ENCODE assay signal across 1 cellular context in genomic region chr1:231626535-231626950, GRCh38.
TF ChIP-seq lines count a peak whose summit lies in the region.

Gene DISC1 (plus strand): TSS chr1:231626790. CDS start chr1:231626868, 78 bp downstream.

TF ChIP-seq in HepG2, 621 proteins besides CTCF, POLR2A, EP300 and RAD21 (continued from another document and continues in another):
- TF ChIP-seq ZNF431 (CRISPR knock-in tag; IDR thresholded peaks at IDR 0.05; ENCODE audit: borderline replicate concordance, low read depth) (no peak), ZNF30 (CRISPR knock-in tag; IDR thresholded peaks at IDR 0.05) (no peak), ETS1 (CRISPR knock-in tag; IDR thresholded peaks at IDR 0.05) (0 out of 2 replicates have a peak, but pooled peaks have one; percentile 15), ZNF766 (CRISPR knock-in tag; IDR thresholded peaks at IDR 0.05; ENCODE audit: borderline replicate concordance) (no peak), ZNF282 (IDR thresholded peaks at IDR 0.05; ENCODE audit: partially characterized antibody) (no peak), SMARCE1 (IDR thresholded peaks at IDR 0.05; ENCODE audit: borderline replicate concordance) (no peak), POLR2G (IDR thresholded peaks at IDR 0.05; ENCODE audit: low read depth, low read length) (peak; percentile 62; the same call in 1 of the 2 replicates), THAP7 (CRISPR knock-in tag; IDR thresholded peaks at IDR 0.05) (no peak), TEAD2 (CRISPR knock-in tag; IDR thresholded peaks at IDR 0.05) (no peak), HNRNPK (IDR thresholded peaks at IDR 0.05; ENCODE audit: low read depth, low read length, poor library complexity, severe bottlenecking) (no peak), ARHGAP35 (CRISPR knock-in tag; IDR thresholded peaks at IDR 0.05; ENCODE audit: borderline replicate concordance) (no peak), ZNF224 (CRISPR knock-in tag; IDR thresholded peaks at IDR 0.05) (no peak), TARDBP (CRISPR knock-in tag; IDR thresholded peaks at IDR 0.05) (peak; percentile 27; the same call in 1 of the 2 replicates), ZNF24 (IDR thresholded peaks at IDR 0.05) (no peak), HOXA5 (CRISPR knock-in tag; IDR thresholded peaks at IDR 0.05) (no peak), GMEB2 (CRISPR knock-in tag; IDR thresholded peaks at IDR 0.05; ENCODE audit: low read depth) (no peak), ZMYM4 (CRISPR knock-in tag; IDR thresholded peaks at IDR 0.05) (peak; percentile 71), ZMAT3 (CRISPR knock-in tag; conservative IDR thresholded peaks at IDR 0.05) (no peak; the same call in 1 of the 2 replicates), ZFP82 (CRISPR knock-in tag; IDR thresholded peaks at IDR 0.05; ENCODE audit: borderline replicate concordance) (0 out of 2 replicates have a peak, but pooled peaks have one; percentile 55), ZBTB38 (CRISPR knock-in tag; IDR thresholded peaks at IDR 0.05) (no peak), AKNA (CRISPR knock-in tag; IDR thresholded peaks at IDR 0.05; ENCODE audit: borderline replicate concordance) (no peak), SMC3 (IDR thresholded peaks at IDR 0.05; ENCODE audit: low read length) (no peak), ZNF180 (CRISPR knock-in tag; IDR thresholded peaks at IDR 0.05; ENCODE audit: borderline replicate concordance, low read depth) (no peak), KAT2B (IDR thresholded peaks at IDR 0.05; ENCODE audit: borderline replicate concordance, low read depth, low read length) (no peak), ZNF850 (CRISPR knock-in tag; conservative IDR thresholded peaks at IDR 0.05) (no peak), ZNF687 (CRISPR knock-in tag; IDR thresholded peaks at IDR 0.05) (peak; percentile 79), ZNF142 (CRISPR knock-in tag; IDR thresholded peaks at IDR 0.05) (no peak), EHMT2 (IDR thresholded peaks at IDR 0.05; ENCODE audit: borderline replicate concordance, low read depth, low read length) (no peak), TBX3 (IDR thresholded peaks at IDR 0.05; ENCODE audit: borderline replicate concordance) (peak; percentile 39; the same call in 1 of the 2 replicates), KDM2A (CRISPR knock-in tag; IDR thresholded peaks at IDR 0.05; ENCODE audit: borderline replicate concordance, low read depth) (peak; percentile 75), PRPF4 (IDR thresholded peaks at IDR 0.05; ENCODE audit: low read depth, low read length, poor library complexity, severe bottlenecking) (no peak), SMAD3 (CRISPR knock-in tag; IDR thresholded peaks at IDR 0.05) (0 out of 2 replicates have a peak, but pooled peaks have one; percentile 40), PRMT3 (CRISPR knock-in tag; IDR thresholded peaks at IDR 0.05; ENCODE audit: borderline replicate concordance, low read depth) (no peak), ZNF335 (CRISPR knock-in tag; IDR thresholded peaks at IDR 0.05) (no peak), ZNF10 (CRISPR knock-in tag; IDR thresholded peaks at IDR 0.05; ENCODE audit: borderline replicate concordance, low read depth) (no peak), RORA (CRISPR knock-in tag; IDR thresholded peaks at IDR 0.05) (no peak), HNRNPLL (IDR thresholded peaks at IDR 0.05; ENCODE audit: low read depth, low read length, poor library complexity, severe bottlenecking) (peak; percentile 69), ZNF597 (CRISPR knock-in tag; IDR thresholded peaks at IDR 0.05) (no peak), HNF4G (IDR thresholded peaks at IDR 0.05; ENCODE audit: borderline replicate concordance, low read depth, low read length) (no peak), HNF4G (CRISPR knock-in tag; IDR thresholded peaks at IDR 0.05; ENCODE audit: borderline replicate concordance, low read depth) (no peak), NAIF1 (CRISPR knock-in tag; IDR thresholded peaks at IDR 0.05; ENCODE audit: borderline replicate concordance) (no peak), CC2D1A (CRISPR knock-in tag; IDR thresholded peaks at IDR 0.05) (no peak)
